ENCODE assay signal across 8 cellular contexts in genomic region chr5:424259-425110, GRCh38. TPM values are rescaled to one million over a fixed set of nuclear protein-coding genes. Genes with fewer than 3 reads are reported as not detected.
DNase-seq lines count a peak whose midpoint lies in the region; ATAC-seq and TF ChIP-seq lines count a peak whose summit lies in the region.

No MANE protein-coding gene starts in this region.

- H3K27ac ChIP-seq in caudate nucleus (ENCODE audit: low read depth, low read length) = peak overlapping the region; percentile 48

- no peak overlapping the region for H3K4me3 ChIP-seq in GM12864 (ENCODE audit: low read depth, low read length)

- ATAC-seq in GM19455 (IDR thresholded peaks at IDR 0.05; ENCODE audit: unreplicated experiment) = peak; percentile 93
- peak; percentile 92 for ATAC-seq in HG03280 (IDR thresholded peaks at IDR 0.05; ENCODE audit: unreplicated experiment)

- peak; percentile 71 for DNase-seq in GM12864 (ENCODE audit: low read depth)
- no peak for DNase-seq in caudate nucleus (lab: John Stamatoyannopoulos, UW)
- no peak for DNase-seq in cerebellum (ENCODE audit: low spot score)
- no peak for DNase-seq in stimulated activated CD4-positive, alpha-beta T cell treated with anti-CD3 and anti-CD28 coated beads, Interleukin-4, amount 100 ng/mL, for 4 hours
- no peak for DNase-seq in nucleus accumbens (lab: John Stamatoyannopoulos, UW)
- no peak for DNase-seq in NCI-H1694 (lab: John Stamatoyannopoulos, UW)

- TF ChIP-seq CTCF in GM12864 (IDR thresholded peaks at IDR 0.05; ENCODE audit: low read depth, low read length, missing control alignments) = no peak

RNA-seq across cellular contexts. Expression of gene EXOC3, which starts 18.5 kb away (rescaled TPM):
- total RNA-seq in cerebellum = 27.8 TPM
